ENCODE assay signal across 15 cellular contexts in the genomic region with DNA sequence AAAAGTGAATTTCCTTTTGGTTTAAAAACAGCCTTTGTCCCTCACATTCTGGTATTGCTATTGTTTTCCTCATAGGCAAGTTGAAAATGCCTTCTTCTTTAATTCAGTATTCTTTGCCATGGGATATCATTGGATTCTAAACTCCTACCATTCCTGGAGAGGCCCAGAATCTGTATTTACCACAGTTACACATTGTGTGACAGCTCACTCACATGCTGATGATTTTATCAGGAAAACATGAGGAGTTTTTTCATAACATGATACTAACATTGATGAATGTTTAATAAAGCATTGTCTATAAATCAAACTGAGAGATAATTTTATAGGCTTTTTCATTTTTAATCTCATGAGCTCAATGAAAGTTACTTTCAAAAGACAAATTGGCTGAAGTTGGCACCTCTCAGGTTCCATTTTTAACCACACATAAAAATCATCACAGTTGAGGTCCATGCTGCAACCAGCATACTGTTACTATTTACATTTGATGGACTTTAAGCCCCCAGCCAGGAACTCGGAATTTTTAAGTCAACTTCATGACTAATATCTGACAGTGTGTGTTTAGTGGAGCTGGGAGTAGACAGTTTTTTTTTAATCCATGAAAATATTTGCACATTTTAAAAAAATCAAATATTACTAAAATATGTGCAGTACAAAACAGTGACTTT.
DNase-seq lines count a peak whose midpoint lies in the region; ATAC-seq and TF ChIP-seq lines count a peak whose summit lies in the region.
"Had no signal": no experiment of that assay in that cellular context is flagged by ENCODE, and none has a peak within 500 bp of the region (broad histone marks: within the 10 kb centered on the region; RNA-seq: fewer than 3 reads in every experiment).

No MANE protein-coding gene starts in this region.

- peak; percentile 15 for DNase-seq in ELR (ENCODE audit: low read depth)
- DNase-seq in HCEC 1CT = peak; percentile 16
- peak; percentile 36 for DNase-seq in Panc1 (ENCODE audit: low read depth, low spot score)
- DNase-seq in retinal pigment epithelial cell (ENCODE audit: low read depth) = peak; percentile 15
- no peak for DNase-seq in activated gamma-delta T cell treated with Interleukin-2 at 50 U/mL for 16 hours
- DNase-seq in tibial artery = no peak
- no peak for DNase-seq in DMS114 treated with DMSO at 0.1 percent for 48 hours (lab: John Stamatoyannopoulos, UW; ENCODE audit: unreplicated experiment)
- DNase-seq: BE2C; CD4-positive, alpha-beta memory T cell; DMS153; GM23248; H7 had no signal

- ATAC-seq in Panc1 = no peak
- ATAC-seq: GM12878 had no signal

- no peak for TF ChIP-seq CTCF in Panc1 (IDR thresholded peaks at IDR 0.05)
- no peak for TF ChIP-seq CTCF in retinal pigment epithelial cell (conservative IDR thresholded peaks at IDR 0.05; ENCODE audit: low read depth, low read length)
- TF ChIP-seq CTCF in tibial artery (IDR thresholded peaks at IDR 0.05) = no peak

- H3K27ac ChIP-seq in Panc1 (ENCODE audit: low read length) (no peak overlapping the region), tibial artery (no peak overlapping the region)
- H3K27ac ChIP-seq: C4-2B, GM23248, KMS-11 had no signal

- H3K4me1 ChIP-seq in Panc1 (ENCODE audit: control insufficient read depth, insufficient read depth, low read length) (no peaks in the 10 kb centered on the region), tibial artery (no peaks in the 10 kb centered on the region)
- H3K4me1 ChIP-seq: BE2C had no signal

- intact Hi-C loops in Panc1 (cut with micrococcal nuclease; ENCODE audit: unreplicated experiment) (no loop called here), tibial artery (cut with DNase I; ENCODE audit: low total_unique reads) (no loop called here)

- in situ Hi-C loops in Panc1 (cut with HindIII; ENCODE audit: low pct_unique_long_range_greater_than_20kb, low sequenced_read_pairs) = no loop called here

- H3K4me3 ChIP-seq in Panc1 (ENCODE audit: low read depth in 2 of 2, low read length in 2 of 2) = no peak overlapping the region
- H3K4me3 ChIP-seq in retinal pigment epithelial cell (ENCODE audit: low read length) = no peak overlapping the region
- H3K4me3 ChIP-seq in tibial artery = no peak overlapping the region
- H3K4me3 ChIP-seq: GM12878, GM23248 had no signal

- CTCF ChIA-PET in Panc1 (lab: Charles Lee) = no interaction called here

- H3K36me3 ChIP-seq in Panc1 (ENCODE audit: control insufficient read depth, insufficient read depth, low read length) (no peaks in the 10 kb centered on the region), tibial artery (no peaks in the 10 kb centered on the region)
- H3K36me3 ChIP-seq: BE2C had no signal

- no TSS peak for BruUV-seq in Panc1 (replicated peaks; lab: Mats Ljungman, UMichigan)

- H3K9me3 ChIP-seq in Panc1 (ENCODE audit: control insufficient read depth, insufficient read depth, low read depth, low read length) = no peaks in the 10 kb centered on the region; the same call in 1 of the 2 replicates
- H3K9me3 ChIP-seq in tibial artery = peaks cover 0 to 11% (median 7%) of the 10 kb centered on the region in 3 donors
- H3K9me3 ChIP-seq: BE2C had no signal

- POLR2A ChIA-PET in Panc1 (lab: Charles Lee) = no interaction called here

- H3K27me3 ChIP-seq in Panc1 (ENCODE audit: control insufficient read depth, insufficient read depth, low read length) (no peaks in the 10 kb centered on the region), tibial artery (no peaks in the 10 kb centered on the region)
- H3K27me3 ChIP-seq: BE2C had no signal

Comparison
In these comparisons a context has a peak if more than half of its experiments do, and no peak if none do; other contexts are left out.
1. DNase-seq: peak in ELR (single experiment), HCEC 1CT (single experiment), Panc1 (single experiment) and retinal pigment epithelial cell (single experiment); none in activated gamma-delta T cell treated with Interleukin-2 at 50 U/mL for 16 hours (single experiment), tibial artery (0 of 2) and DMS114 treated with DMSO at 0.1 percent for 48 hours (single experiment).